ENCODE assay signal across 18 cellular contexts in the genomic region with DNA sequence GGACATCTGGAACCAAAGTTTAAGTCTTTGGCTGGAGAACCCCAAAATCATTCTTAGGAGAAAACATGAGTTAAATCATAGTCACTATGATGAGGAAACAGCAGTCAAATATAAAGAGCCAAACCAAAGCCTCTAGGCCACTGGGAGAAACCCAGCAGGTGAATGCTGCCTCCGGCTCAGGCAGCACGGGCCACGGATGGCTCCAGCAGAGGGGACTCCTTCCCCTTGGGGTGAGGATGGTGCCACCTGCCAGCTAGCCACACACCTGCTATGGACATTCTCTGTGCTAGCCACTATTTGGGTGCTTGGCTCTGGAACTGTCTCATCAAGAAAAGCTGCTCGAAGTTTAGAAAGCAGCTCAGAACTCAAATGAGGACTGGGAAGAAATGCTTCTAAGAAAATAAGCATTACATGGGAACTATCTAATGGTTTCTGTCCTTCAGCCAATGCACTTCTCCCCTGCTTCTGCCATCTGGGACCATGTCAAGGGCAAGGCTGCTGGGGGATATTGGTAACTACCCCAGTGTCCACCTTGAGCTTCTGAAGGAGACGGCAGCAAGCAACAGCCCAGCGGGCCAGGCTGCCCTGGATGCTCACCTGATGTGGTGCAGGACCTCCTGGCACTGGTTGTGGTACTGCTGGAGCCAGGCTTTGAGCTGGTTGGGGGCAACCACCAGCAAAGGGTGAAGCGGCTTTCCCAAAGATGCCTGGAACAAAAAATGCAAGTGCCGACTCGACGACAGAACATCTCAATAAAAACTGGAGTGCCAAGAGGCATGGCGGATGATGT. TPM values are rescaled to one million over a fixed set of nuclear protein-coding genes. Genes with fewer than 3 reads are reported as not detected.
A peak's percentile ranks its signal among the peaks of the same experiment; 100 is the strongest.
DNase-seq lines count a peak whose midpoint lies in the region; ATAC-seq, FAIRE-seq and TF ChIP-seq lines count a peak whose summit lies in the region.
"Had no signal": no experiment of that assay in that cellular context is flagged by ENCODE, and none has a peak within 500 bp of the region (broad histone marks: within the 10 kb centered on the region; RNA-seq: fewer than 3 reads in every experiment).

No MANE protein-coding gene starts in this region.

- DNase-seq in activated T-cell treated with anti-CD3 and anti-CD28 coated beads, Interleukin-2, amount 50 U/mL, for 24 hours, result no peak
- DNase-seq in activated T-cell treated with anti-CD3 and anti-CD28 coated beads for 4 hours (no peak), A549 (ENCODE audit: low read depth in 1 of 2, low spot score in 1 of 2) (no peak), mesenteric fat pad (ENCODE audit: low spot score) (peak; percentile 59), NCI-H1048 (lab: John Stamatoyannopoulos, UW) (no peak), COLO829 (ENCODE audit: low spot score) (no peak), pancreas (no peak)
- no peak for DNase-seq in central memory CD8-positive, alpha-beta T cell (ENCODE audit: low spot score in 2 of 2)
- DNase-seq: AML-193; CD4-positive, CD25-positive, alpha-beta regulatory T cell; DMS79; GOT3 had no signal

- H3K4me2 ChIP-seq in A549, result no peak overlapping the region

- no peaks in the 10 kb centered on the region for H3K9me3 Mint-ChIP-seq in activated T-cell treated with anti-CD3 and anti-CD28 coated beads, Interleukin-2, amount 50 U/mL, for 24 hours
- H3K9me3 Mint-ChIP-seq in central memory CD8-positive, alpha-beta T cell, result no peaks in the 10 kb centered on the region
- H3K9me3 Mint-ChIP-seq: CD4-positive, CD25-positive, alpha-beta regulatory T cell had no signal

- H3K4me3 ChIP-seq in A549, result no peak overlapping the region
- no peak overlapping the region for H3K4me3 ChIP-seq in pancreas
- H3K4me3 ChIP-seq: BLaER1 treated with 17β-estradiol and CSF1 and Interleukin-3, amounts not matched to agents 10 nM and 100 nM; HAP-1 had no signal

- FAIRE-seq in A549 (lab: Jason Lieb, UNC) (peak; percentile 28), pancreas (lab: Jason Lieb, UNC) (no peak)
- FAIRE-seq: G401.6, GM12891 had no signal

- no peak for TF ChIP-seq RAD21 in A549 (conservative IDR thresholded peaks at IDR 0.05 in 1 of 2, IDR thresholded peaks at IDR 0.05 in 1 of 2)

- ATAC-seq in A549 (no peak), pancreas (no peak)
- ATAC-seq in central memory CD8-positive, alpha-beta T cell (replicated peaks; ENCODE audit: extremely low read depth, poor library complexity, severe bottlenecking), result no peak

- peaks cover 10 to 93% (median 65%) of the 10 kb centered on the region in 3 donors for H3K36me3 ChIP-seq in pancreas

- H3K27ac Mint-ChIP-seq in activated T-cell treated with anti-CD3 and anti-CD28 coated beads, Interleukin-2, amount 50 U/mL, for 24 hours, result peak overlapping the region; percentile 17
- H3K27ac Mint-ChIP-seq in central memory CD8-positive, alpha-beta T cell (ENCODE audit: low read depth), result peak overlapping the region; percentile 69
- H3K27ac Mint-ChIP-seq: CD4-positive, CD25-positive, alpha-beta regulatory T cell had no signal

- H3K4me3 Mint-ChIP-seq in activated T-cell treated with anti-CD3 and anti-CD28 coated beads, Interleukin-2, amount 50 U/mL, for 24 hours, result no peak overlapping the region
- no peak overlapping the region for H3K4me3 Mint-ChIP-seq in central memory CD8-positive, alpha-beta T cell
- H3K4me3 Mint-ChIP-seq: CD4-positive, CD25-positive, alpha-beta regulatory T cell had no signal

- no peaks in the 10 kb centered on the region for H3K27me3 ChIP-seq in pancreas
- H3K27me3 ChIP-seq: BLaER1 treated with 17β-estradiol and CSF1 and Interleukin-3, amounts not matched to agents 10 nM and 100 nM had no signal

- H3K4me1 ChIP-seq in A549 (no peaks in the 10 kb centered on the region), pancreas (no peaks in the 10 kb centered on the region)
- H3K4me1 ChIP-seq: HAP-1 had no signal

- no peak for TF ChIP-seq CTCF in A549 (IDR thresholded peaks at IDR 0.05)
- no peak for TF ChIP-seq CTCF in pancreas (IDR thresholded peaks at IDR 0.05)

- H3K9me3 ChIP-seq in A549 (no peaks in the 10 kb centered on the region), pancreas (no peaks in the 10 kb centered on the region)
- H3K9me3 ChIP-seq: BLaER1 treated with 17β-estradiol and CSF1 and Interleukin-3, amounts not matched to agents 10 nM and 100 nM; HAP-1 had no signal

- no peak for TF ChIP-seq POLR2A in A549 (IDR thresholded peaks at IDR 0.05; ENCODE audit: low read length)

- CTCF ChIA-PET in A549 (lab: Yijun Ruan, JAX), result interaction anchor here (1.4 to 10.4 kb wide), 4 partner anchors 8 to 35 kb away, joined by 3 to 79 read pairs (median 4); no protein-coding TSS in a partner anchor

- POLR2A ChIA-PET in A549 (lab: Yijun Ruan, JAX), result no interaction called here

- H3K27ac ChIP-seq in A549 (no peak overlapping the region), pancreas (no peak overlapping the region)
- H3K27ac ChIP-seq: 22Rv1, HL-60 had no signal

- intact Hi-C loops in pancreas (cut with DNase I), result loop anchor here in 2 of 3 donors (10.0 kb wide), 2 partner anchors 450 to 740 kb away; no protein-coding TSS in a partner anchor

- H3K36me3 Mint-ChIP-seq in activated T-cell treated with anti-CD3 and anti-CD28 coated beads, Interleukin-2, amount 50 U/mL, for 24 hours (ENCODE audit: low read depth), result peaks cover 100% of the 10 kb centered on the region
- peaks cover 54% of the 10 kb centered on the region for H3K36me3 Mint-ChIP-seq in central memory CD8-positive, alpha-beta T cell (ENCODE audit: insufficient read depth)

- no peaks in the 10 kb centered on the region for H3K4me1 Mint-ChIP-seq in activated T-cell treated with anti-CD3 and anti-CD28 coated beads, Interleukin-2, amount 50 U/mL, for 24 hours (ENCODE audit: low read depth)
- no peaks in the 10 kb centered on the region for H3K4me1 Mint-ChIP-seq in central memory CD8-positive, alpha-beta T cell

- TF ChIP-seq EP300 in A549 (IDR thresholded peaks at IDR 0.05), result no peak

- WGBS in A549 (ENCODE audit: missing lambda C conversion rate), result 89% methylated on average over 11 of the region's 11 CpGs
- WGBS in pancreas, 2 donors, result 87 to 91% methylated on average over 11 of the region's 11 CpGs

- H3K27me3 Mint-ChIP-seq in activated T-cell treated with anti-CD3 and anti-CD28 coated beads, Interleukin-2, amount 50 U/mL, for 24 hours, result no peaks in the 10 kb centered on the region
- no peaks in the 10 kb centered on the region for H3K27me3 Mint-ChIP-seq in central memory CD8-positive, alpha-beta T cell
- H3K27me3 Mint-ChIP-seq: CD4-positive, CD25-positive, alpha-beta regulatory T cell had no signal

TF ChIP-seq in A549, 52 proteins besides CTCF, POLR2A, EP300 and RAD21 (continues in another document):
- TF ChIP-seq NPAS2 (CRISPR knock-in tag; IDR thresholded peaks at IDR 0.05; ENCODE audit: borderline replicate concordance), result no peak
- TF ChIP-seq HOXA7 (CRISPR knock-in tag; IDR thresholded peaks at IDR 0.05), result no peak
- no peak for TF ChIP-seq ZC3H11A (IDR thresholded peaks at IDR 0.05)
- TF ChIP-seq NFE2L2 (conservative IDR thresholded peaks at IDR 0.05; ENCODE audit: low read length), result no peak
- TF ChIP-seq EHF (CRISPR knock-in tag; IDR thresholded peaks at IDR 0.05), result no peak
- TF ChIP-seq ESRRA (IDR thresholded peaks at IDR 0.05; ENCODE audit: borderline replicate concordance, low read length), result no peak
- no peak for TF ChIP-seq BCL3 (IDR thresholded peaks at IDR 0.05)
- no peak for TF ChIP-seq HDAC2 (IDR thresholded peaks at IDR 0.05)
- TF ChIP-seq MYC (IDR thresholded peaks at IDR 0.05; ENCODE audit: borderline replicate concordance, low read length), result no peak
- no peak for TF ChIP-seq MAFK (IDR thresholded peaks at IDR 0.05; ENCODE audit: partially characterized antibody)
- TF ChIP-seq RFX5 (IDR thresholded peaks at IDR 0.05), result no peak
- TF ChIP-seq CBX2 (IDR thresholded peaks at IDR 0.05; ENCODE audit: borderline replicate concordance, low read depth), result no peak
- TF ChIP-seq FOSB (CRISPR knock-in tag; IDR thresholded peaks at IDR 0.05), result no peak
- TF ChIP-seq ATOH8 (CRISPR knock-in tag; IDR thresholded peaks at IDR 0.05; ENCODE audit: low read depth), result no peak
- TF ChIP-seq JUNB (IDR thresholded peaks at IDR 0.05), result no peak
- TF ChIP-seq, protein P1, sequence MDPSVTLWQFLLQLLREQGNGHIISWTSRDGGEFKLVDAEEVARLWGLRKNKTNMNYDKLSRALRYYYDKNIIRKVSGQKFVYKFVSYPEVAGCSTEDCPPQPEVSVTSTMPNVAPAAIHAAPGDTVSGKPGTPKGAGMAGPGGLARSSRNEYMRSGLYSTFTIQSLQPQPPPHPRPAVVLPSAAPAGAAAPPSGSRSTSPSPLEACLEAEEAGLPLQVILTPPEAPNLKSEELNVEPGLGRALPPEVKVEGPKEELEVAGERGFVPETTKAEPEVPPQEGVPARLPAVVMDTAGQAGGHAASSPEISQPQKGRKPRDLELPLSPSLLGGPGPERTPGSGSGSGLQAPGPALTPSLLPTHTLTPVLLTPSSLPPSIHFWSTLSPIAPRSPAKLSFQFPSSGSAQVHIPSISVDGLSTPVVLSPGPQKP (IDR thresholded peaks at IDR 0.05; ENCODE audit: low read depth, low read length), result no peak
- no peak for TF ChIP-seq SREBF2 (IDR thresholded peaks at IDR 0.05)
- TF ChIP-seq KDM1A (IDR thresholded peaks at IDR 0.05; ENCODE audit: low read depth), result no peak

RNA-seq across cellular contexts. Expression of gene ELAC2, which starts 22.5 kb away (rescaled TPM):
- 97.9 and 103 TPM in 2 replicates for polyA plus RNA-seq in A549 (2011; rRNA removed)
- 159 and 180 TPM in 2 replicates for polyA plus RNA-seq in A549 (2012; cell fraction: cytosol; rRNA removed)
- polyA plus RNA-seq in A549 (2012; cell fraction: nucleus; rRNA removed), result 366 and 419 TPM in 2 replicates
- 106 to 114 TPM (median 109 TPM) in 3 replicates for polyA plus RNA-seq in A549 (2017; fragmentation: RNase III; extraction: RNeasy Plus Mini Kit Qiagen cat#74134 plus additional on column Dnase treatment)
- polyA minus RNA-seq in A549 (2011; rRNA and poly(A)+ RNA removed), result 197 and 211 TPM in 2 replicates
- total RNA-seq in mesenteric fat pad, result 54.8 TPM
- total RNA-seq in pancreas, result 10 to 100 TPM; 19.6 to 27.0 (median 23.5) TPM
- 10 to 100 TPM; 28.1 to 39.2 TPM for polyA plus RNA-seq in pancreas
